In the genomic region with DNA sequence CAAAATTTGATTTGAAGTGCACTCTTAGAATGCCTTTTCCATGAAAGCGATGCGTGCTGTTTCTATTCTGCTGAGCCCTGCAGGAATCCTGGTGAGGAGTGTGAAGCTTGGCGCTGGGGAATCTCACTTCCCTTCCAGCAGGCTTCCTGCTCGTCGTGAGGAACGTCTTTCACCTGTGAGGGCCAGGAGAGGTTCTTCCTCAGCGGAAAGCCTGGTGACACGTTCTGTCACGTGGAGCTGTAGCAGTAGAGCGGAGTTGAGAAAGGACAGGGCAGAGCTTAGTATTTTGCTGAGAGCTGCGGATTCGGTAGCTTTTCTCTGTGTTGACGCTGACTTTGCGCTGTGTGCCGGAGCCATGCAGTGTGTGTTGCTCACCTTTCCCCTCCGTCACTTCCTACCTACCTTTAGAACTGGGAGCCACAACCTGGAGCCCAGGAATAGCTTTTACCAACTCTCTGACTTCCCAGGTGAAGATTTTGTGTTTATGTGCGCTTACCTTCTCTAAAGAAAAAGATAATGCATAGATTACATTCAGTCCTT, we compare ENCODE assay signal across 15 cellular contexts.
A peak's percentile ranks its signal among the peaks of the same experiment; 100 is the strongest.
DNase-seq lines count a peak whose midpoint lies in the region; ATAC-seq and TF ChIP-seq lines count a peak whose summit lies in the region.
"Had no signal": no experiment of that assay in that cellular context is flagged by ENCODE, and none has a peak within 500 bp of the region (broad histone marks: within the 10 kb centered on the region; RNA-seq: fewer than 3 reads in every experiment).

No MANE protein-coding gene starts in this region.

- peak overlapping the region; percentile 42; the same call in 1 of the 2 replicates for H3K27ac Mint-ChIP-seq in GM23338
- H3K27ac Mint-ChIP-seq in WTC11: peak overlapping the region; percentile 15; the same call in 1 of the 2 replicates
- peak overlapping the region; percentile 25 for H3K27ac Mint-ChIP-seq in memory B cell
- H3K27ac Mint-ChIP-seq: B cell, HFFc6 had no signal

- CTCF ChIA-PET in WTC11 (lab: Charles Lee) (no interaction called here), HEK293T (lab: Yijun Ruan, JAX) (interaction anchor here (0.5 kb wide), 1 partner anchor 362 kb away, joined by 3 read pairs; no protein-coding TSS in a partner anchor), GM10248 (lab: Yijun Ruan, JAX) (interaction anchor here (1.6 kb wide), 1 partner anchor 10 kb away, joined by 4 read pairs; no protein-coding TSS in a partner anchor)

- H3K36me3 ChIP-seq in GM23338 (ENCODE audit: insufficient read depth): no peaks in the 10 kb centered on the region
- H3K36me3 ChIP-seq: HAP-1 had no signal

- H3K36me3 Mint-ChIP-seq in GM23338 (ENCODE audit: low read depth) (no peaks in the 10 kb centered on the region), WTC11 (no peaks in the 10 kb centered on the region), memory B cell (peaks cover 4% of the 10 kb centered on the region)

- no peaks in the 10 kb centered on the region for H3F3A ChIP-seq in GM23338 (replicated peaks; ENCODE audit: low read depth)

- 0 out of 2 replicates have a peak overlapping the region, but pooled peaks have one; percentile 46 for H3K27ac ChIP-seq in GM23338 (ENCODE audit: low read depth)

- ATAC-seq in GM23338: peak; percentile 56
- ATAC-seq in WTC11: peak; percentile 68
- no peak for ATAC-seq in memory B cell (ENCODE audit: low read depth)

- H3K4me2 ChIP-seq in GM23338: no peak overlapping the region

- H3K27me3 Mint-ChIP-seq in GM23338 (ENCODE audit: insufficient read depth, low read depth, poor library complexity): peaks cover 4% of the 10 kb centered on the region
- no peaks in the 10 kb centered on the region for H3K27me3 Mint-ChIP-seq in WTC11 (ENCODE audit: low read depth)
- H3K27me3 Mint-ChIP-seq in memory B cell: no peaks in the 10 kb centered on the region
- H3K27me3 Mint-ChIP-seq: B cell; CD4-positive, alpha-beta memory T cell had no signal

- no peak overlapping the region for H3K4me3 ChIP-seq in GM23338
- H3K4me3 ChIP-seq: HAP-1 had no signal

- TF ChIP-seq CTCF in GM23338 (conservative IDR thresholded peaks at IDR 0.05; ENCODE audit: low read depth in 2 of 2) (no peak), WTC11 (IDR thresholded peaks at IDR 0.05) (no peak), GM10248 (IDR thresholded peaks at IDR 0.05; ENCODE audit: control extremely low read depth, extremely low read depth, low read depth, missing control alignments) (no peak)

- no peaks in the 10 kb centered on the region for H3K9me2 ChIP-seq in GM23338 (ENCODE audit: insufficient read depth)

- POLR2A ChIA-PET in WTC11 (lab: Charles Lee): no interaction called here
- POLR2A ChIA-PET in HEK293T (lab: Yijun Ruan, JAX): no interaction called here
- POLR2A ChIA-PET in GM10248 (lab: Yijun Ruan, JAX): no interaction called here

- peak overlapping the region; percentile 84; the same call in 1 of the 2 replicates for H2AFZ ChIP-seq in GM23338

- H3K9me3 Mint-ChIP-seq in GM23338: no peaks in the 10 kb centered on the region
- no peaks in the 10 kb centered on the region for H3K9me3 Mint-ChIP-seq in WTC11
- no peaks in the 10 kb centered on the region for H3K9me3 Mint-ChIP-seq in memory B cell
- H3K9me3 Mint-ChIP-seq: CD4-positive, alpha-beta memory T cell; HFFc6 had no signal

- H3K4me3 Mint-ChIP-seq in GM23338: no peak overlapping the region
- H3K4me3 Mint-ChIP-seq in WTC11: no peak overlapping the region
- no peak overlapping the region for H3K4me3 Mint-ChIP-seq in memory B cell
- H3K4me3 Mint-ChIP-seq: B cell; CD4-positive, alpha-beta memory T cell; HFFc6 had no signal

- H3K27me3 ChIP-seq in GM23338 (ENCODE audit: insufficient read depth): no peaks in the 10 kb centered on the region

- DNase-seq in GM23338 (ENCODE audit: low spot score) (no peak), WTC11 (ENCODE audit: low spot score) (no peak), memory B cell (ENCODE audit: low spot score in 2 of 2) (no peak), NCI-H2081 treated with DMSO at 0.1 percent for 48 hours (lab: John Stamatoyannopoulos, UW) (no peak), HEK293T (ENCODE audit: extremely low spot score) (no peak), SW 1271 (lab: John Stamatoyannopoulos, UW) (no peak), GM10248 (ENCODE audit: extremely low spot score) (no peak)
- DNase-seq: C1 segment of cervical spinal cord; CD4-positive, alpha-beta memory T cell; DND-41; GF-D8; HFFc6; KBM-7 had no signal

- H3K79me2 ChIP-seq in GM23338 (replicated peaks; ENCODE audit: insufficient read depth): no peaks in the 10 kb centered on the region

- H3K4me1 Mint-ChIP-seq in GM23338 (peaks cover 13% of the 10 kb centered on the region), WTC11 (peaks cover 14% of the 10 kb centered on the region), memory B cell (no peaks in the 10 kb centered on the region)
- H3K4me1 Mint-ChIP-seq: B cell; CD4-positive, alpha-beta memory T cell had no signal

- H4K20me1 ChIP-seq in GM23338 (replicated peaks; ENCODE audit: insufficient read depth): no peaks in the 10 kb centered on the region

- H3K4me1 ChIP-seq in GM23338 (ENCODE audit: insufficient read depth): peaks cover 8% of the 10 kb centered on the region
- H3K4me1 ChIP-seq: HAP-1 had no signal

TF ChIP-seq in GM23338, 12 proteins besides CTCF, POLR2A, EP300 and RAD21 (continues in another document):
- TF ChIP-seq JUNB (IDR thresholded peaks at IDR 0.05; ENCODE audit: unreplicated experiment): no peak
- no peak for TF ChIP-seq POLR2AphosphoS5 (IDR thresholded peaks at IDR 0.05; ENCODE audit: low read depth)
- no peak for TF ChIP-seq EZH2phosphoT487 (IDR thresholded peaks at IDR 0.05; ENCODE audit: unreplicated experiment)
- no peak for TF ChIP-seq NANOG (IDR thresholded peaks at IDR 0.05; ENCODE audit: borderline replicate concordance)
- no peak for TF ChIP-seq ZNF331 (CRISPR knock-in tag; IDR thresholded peaks at IDR 0.05; ENCODE audit: low read depth)
- TF ChIP-seq EZH2 (IDR thresholded peaks at IDR 0.05; ENCODE audit: low read depth, unreplicated experiment): no peak
- TF ChIP-seq ZNF114 (CRISPR knock-in tag; IDR thresholded peaks at IDR 0.05): no peak
- TF ChIP-seq, protein P1, sequence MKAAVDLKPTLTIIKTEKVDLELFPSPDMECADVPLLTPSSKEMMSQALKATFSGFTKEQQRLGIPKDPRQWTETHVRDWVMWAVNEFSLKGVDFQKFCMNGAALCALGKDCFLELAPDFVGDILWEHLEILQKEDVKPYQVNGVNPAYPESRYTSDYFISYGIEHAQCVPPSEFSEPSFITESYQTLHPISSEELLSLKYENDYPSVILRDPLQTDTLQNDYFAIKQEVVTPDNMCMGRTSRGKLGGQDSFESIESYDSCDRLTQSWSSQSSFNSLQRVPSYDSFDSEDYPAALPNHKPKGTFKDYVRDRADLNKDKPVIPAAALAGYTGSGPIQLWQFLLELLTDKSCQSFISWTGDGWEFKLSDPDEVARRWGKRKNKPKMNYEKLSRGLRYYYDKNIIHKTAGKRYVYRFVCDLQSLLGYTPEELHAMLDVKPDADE (IDR thresholded peaks at IDR 0.05): no peak

TF ChIP-seq in WTC11, 78 proteins besides CTCF, POLR2A, EP300 and RAD21:
- no peak for TF ChIP-seq TP53 (CRISPR knock-in tag; IDR thresholded peaks at IDR 0.05)
- no peak for TF ChIP-seq NFE2L1 (CRISPR knock-in tag; IDR thresholded peaks at IDR 0.05)
- no peak for TF ChIP-seq NFYB (CRISPR knock-in tag; conservative IDR thresholded peaks at IDR 0.05; ENCODE audit: low read depth)
- TF ChIP-seq ZNF232 (CRISPR knock-in tag; IDR thresholded peaks at IDR 0.05): no peak
- TF ChIP-seq, protein P2, sequence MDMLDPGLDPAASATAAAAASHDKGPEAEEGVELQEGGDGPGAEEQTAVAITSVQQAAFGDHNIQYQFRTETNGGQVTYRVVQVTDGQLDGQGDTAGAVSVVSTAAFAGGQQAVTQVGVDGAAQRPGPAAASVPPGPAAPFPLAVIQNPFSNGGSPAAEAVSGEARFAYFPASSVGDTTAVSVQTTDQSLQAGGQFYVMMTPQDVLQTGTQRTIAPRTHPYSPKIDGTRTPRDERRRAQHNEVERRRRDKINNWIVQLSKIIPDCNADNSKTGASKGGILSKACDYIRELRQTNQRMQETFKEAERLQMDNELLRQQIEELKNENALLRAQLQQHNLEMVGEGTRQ (CRISPR knock-in tag; IDR thresholded peaks at IDR 0.05): peak; percentile 36

TF ChIP-seq in HEK293T, 16 proteins besides CTCF, POLR2A, EP300 and RAD21:
- TF ChIP-seq LEF1 (IDR thresholded peaks at IDR 0.05; ENCODE audit: borderline replicate concordance) (no peak), FOXM1 (IDR thresholded peaks at IDR 0.05; ENCODE audit: borderline replicate concordance) (no peak), TARDBP (IDR thresholded peaks at IDR 0.05) (no peak), ZNF384 (IDR thresholded peaks at IDR 0.05) (no peak), FOXK2 (IDR thresholded peaks at IDR 0.05) (no peak), HDGF (IDR thresholded peaks at IDR 0.05; ENCODE audit: borderline replicate concordance) (no peak), NFRKB (IDR thresholded peaks at IDR 0.05) (no peak), FOXA1 (IDR thresholded peaks at IDR 0.05) (no peak), L3MBTL2 (conservative IDR thresholded peaks at IDR 0.05) (no peak), ARNT (IDR thresholded peaks at IDR 0.05) (no peak), ELF4 (IDR thresholded peaks at IDR 0.05) (no peak), CTBP1 (IDR thresholded peaks at IDR 0.05; ENCODE audit: borderline replicate concordance) (no peak)
- TF ChIP-seq, protein P3, sequence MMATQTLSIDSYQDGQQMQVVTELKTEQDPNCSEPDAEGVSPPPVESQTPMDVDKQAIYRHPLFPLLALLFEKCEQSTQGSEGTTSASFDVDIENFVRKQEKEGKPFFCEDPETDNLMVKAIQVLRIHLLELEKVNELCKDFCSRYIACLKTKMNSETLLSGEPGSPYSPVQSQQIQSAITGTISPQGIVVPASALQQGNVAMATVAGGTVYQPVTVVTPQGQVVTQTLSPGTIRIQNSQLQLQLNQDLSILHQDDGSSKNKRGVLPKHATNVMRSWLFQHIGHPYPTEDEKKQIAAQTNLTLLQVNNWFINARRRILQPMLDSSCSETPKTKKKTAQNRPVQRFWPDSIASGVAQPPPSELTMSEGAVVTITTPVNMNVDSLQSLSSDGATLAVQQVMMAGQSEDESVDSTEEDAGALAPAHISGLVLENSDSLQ (IDR thresholded peaks at IDR 0.05): no peak
